In the genomic region with DNA sequence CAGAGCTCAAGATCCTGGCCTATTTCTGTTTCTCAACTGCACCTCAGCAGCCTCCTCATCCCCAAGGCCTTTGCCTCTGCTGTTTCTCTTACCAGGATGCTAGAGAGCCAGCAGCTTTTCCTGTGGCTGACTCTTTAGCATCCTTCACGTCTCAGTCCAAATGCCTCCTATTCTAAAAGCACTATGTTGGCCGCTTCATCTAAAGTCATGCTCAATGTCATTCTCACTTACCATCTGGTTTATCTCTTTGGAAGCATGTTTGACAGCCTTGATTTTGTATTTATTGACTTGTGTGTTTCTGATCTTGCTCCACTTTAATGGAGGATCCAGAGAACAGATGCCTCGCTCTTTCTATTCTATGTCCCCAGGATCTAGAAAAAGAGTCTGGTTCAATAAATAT, we compare ENCODE assay signal across 35 cellular contexts.
"Had no signal": no experiment of that assay in that cellular context is flagged by ENCODE, and none has a peak within 500 bp of the region (broad histone marks: within the 10 kb centered on the region; RNA-seq: fewer than 3 reads in every experiment).

No MANE protein-coding gene starts in this region.

- H3K27ac ChIP-seq: KMS-11 had no signal

- H3K27me3 ChIP-seq: MG63 had no signal

- DNase-seq: Karpas-422, Kasumi-1, KBM-7, KG1, MG63, MM.1S, MV-4-11, NCI-H1048, NCI-H1092, NCI-H1092 treated with DMSO at 0.1 percent for 48 hours, NCI-H1105, NCI-H1105 treated with DMSO at 0.1 percent for 48 hours, NCI-H1417, NCI-H1417 treated with DMSO at 0.1 percent for 48 hours, NCI-H1436, NCI-H1436 treated with DMSO at 0.1 percent for 48 hours, NCI-H146, NCI-H1694, NCI-H1694 treated with DMSO at 0.1 percent for 48 hours, NCI-H187, NCI-H187 treated with DMSO at 0.1 percent for 48 hours, NCI-H1930, NCI-H2029, NCI-H2029 treated with DMSO at 0.1 percent for 48 hours, NCI-H2081, NCI-H2081 treated with DMSO at 0.1 percent for 48 hours, NCI-H2107, NCI-H2171, NCI-H2171 treated with DMSO at 0.1 percent for 48 hours, NCI-H2227 treated with DMSO at 0.1 percent for 48 hours, NCI-H226, NCI-H345, NCI-H446, NCI-H446 treated with DMSO at 0.1 percent for 48 hours had no signal

- H3K4me3 ChIP-seq: MG63 had no signal

- H3K36me3 ChIP-seq: MG63 had no signal

- H3K9me3 ChIP-seq: MG63 had no signal
